ENCODE assay signal across 1 cellular context in the genomic region with DNA sequence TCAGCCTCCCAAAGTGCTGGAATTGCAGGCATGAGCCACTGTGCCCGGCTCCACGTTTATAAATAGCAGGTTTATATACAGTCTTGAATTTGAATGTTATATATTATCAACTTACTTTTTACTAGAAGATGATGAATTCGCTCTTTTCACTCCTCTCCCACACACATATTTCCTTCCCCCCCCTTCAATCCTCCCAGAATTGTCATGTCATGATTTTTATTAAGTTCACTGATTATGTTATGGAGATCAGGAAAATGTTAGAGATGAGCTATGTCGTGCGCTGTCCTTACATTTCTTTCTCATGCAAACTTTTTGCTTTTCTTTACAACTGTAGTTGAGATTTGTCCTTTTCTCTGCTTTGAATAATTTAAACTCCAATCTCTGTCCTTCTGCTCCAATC.
TF ChIP-seq lines count a peak whose summit lies in the region.

No MANE protein-coding gene starts in this region.

TF ChIP-seq in HepG2, 621 proteins besides CTCF, POLR2A, EP300 and RAD21:
- TF ChIP-seq NFE2L2 (IDR thresholded peaks at IDR 0.05; ENCODE audit: low read length): peak; percentile 12; the same call in 1 of the 2 replicates
- no peak for TF ChIP-seq GTF3A (CRISPR knock-in tag; conservative IDR thresholded peaks at IDR 0.05)
- TF ChIP-seq MAFK (conservative IDR thresholded peaks at IDR 0.05 in 1 of 2, IDR thresholded peaks at IDR 0.05 in 1 of 2; ENCODE audit: low read length in 2 of 2): peak in 1 of 2 experiments; percentile 18; a peak in 1 of 4 replicates
